ENCODE assay signal across 18 cellular contexts in genomic region chr3:105878061-105878460, GRCh38. TPM values are rescaled to one million over a fixed set of nuclear protein-coding genes. Genes with fewer than 3 reads are reported as not detected.
DNase-seq lines count a peak whose midpoint lies in the region; ATAC-seq and TF ChIP-seq lines count a peak whose summit lies in the region.
"Had no signal": no experiment of that assay in that cellular context is flagged by ENCODE, and none has a peak within 500 bp of the region (broad histone marks: within the 10 kb centered on the region; RNA-seq: fewer than 3 reads in every experiment).

No MANE protein-coding gene starts in this region.

- H3K4me1 Mint-ChIP-seq in CD8-positive, alpha-beta memory T cell, result peaks cover 30 to 48% (median 44%) of the 10 kb centered on the region in 3 donors

- no peak for DNase-seq in CD8-positive, alpha-beta memory T cell
- peak; percentile 39 for DNase-seq in NCI-H226
- peak; percentile 25 to 45 for DNase-seq in cardiac fibroblast (ENCODE audit: low read depth in 2 of 2)
- DNase-seq in right lobe of liver, result no peak
- DNase-seq in inferior parietal cortex (ENCODE audit: extremely low spot score), result no peak
- no peak for DNase-seq in NCI-H2196 treated with DMSO at 0.1 percent for 48 hours (lab: John Stamatoyannopoulos, UW; ENCODE audit: unreplicated experiment)
- DNase-seq: activated CD4-positive, alpha-beta T cell treated with anti-CD3 and anti-CD28 coated beads for 4 hours; BE2C; DMS53; foreskin keratinocyte; KG1; NCI-H1092 treated with DMSO at 0.1 percent for 48 hours; NCI-H2171; stimulated activated CD4-positive, alpha-beta T cell treated with anti-CD3 and anti-CD28 coated beads, Interleukin-1b, Interleukin-23, amount 100 ng/mL, for 48 hours had no signal

- no peak for TF ChIP-seq POLR2A in right lobe of liver (IDR thresholded peaks at IDR 0.05)

- ATAC-seq in right lobe of liver (no peak), GM19023 (IDR thresholded peaks at IDR 0.05; ENCODE audit: unreplicated experiment) (no peak)
- ATAC-seq: foreskin keratinocyte had no signal

- no peak overlapping the region for H3K27ac ChIP-seq in CD8-positive, alpha-beta memory T cell (ENCODE audit: low read depth, low read length)
- H3K27ac ChIP-seq in muscle layer of colon (ENCODE audit: low read depth, low read length), result peak overlapping the region; percentile 24
- no peak overlapping the region for H3K27ac ChIP-seq in right lobe of liver
- H3K27ac ChIP-seq: foreskin keratinocyte, right atrium auricular region had no signal

- H3K4me3 ChIP-seq in CD8-positive, alpha-beta memory T cell (ENCODE audit: low read length), result no peak overlapping the region
- H3K4me3 ChIP-seq in cardiac fibroblast (replicated peaks in 1 of 2; ENCODE audit: low read depth in 2 of 2, low read length in 2 of 2) (no peak overlapping the region), muscle layer of colon (ENCODE audit: low read depth in 1 of 2, low read length in 2 of 2) (no peak overlapping the region), right lobe of liver (no peak overlapping the region)
- H3K4me3 ChIP-seq: right atrium auricular region had no signal

- POLR2A ChIA-PET in CD8-positive, alpha-beta memory T cell (lab: Charles Lee), result no interaction called here

- WGBS in right lobe of liver (ENCODE audit: insufficient coverage, low coverage, low lambda C conversion rate, missing lambda C conversion rate), result 63% methylated on average over 1 of the region's 1 CpG

- peak overlapping the region in 5 of 7 donors; percentile 27 to 62 (median 41) for H3K4me3 Mint-ChIP-seq in CD8-positive, alpha-beta memory T cell
- H3K4me3 Mint-ChIP-seq: memory B cell had no signal

- no peaks in the 10 kb centered on the region for H3K27me3 ChIP-seq in CD8-positive, alpha-beta memory T cell (ENCODE audit: insufficient read depth, low read length, poor library complexity, severe bottlenecking)
- no peaks in the 10 kb centered on the region for H3K27me3 ChIP-seq in muscle layer of colon (ENCODE audit: control insufficient read depth in 1 of 2, insufficient read depth in 2 of 2, low read length in 2 of 2)
- no peaks in the 10 kb centered on the region for H3K27me3 ChIP-seq in right lobe of liver
- H3K27me3 ChIP-seq: BE2C, foreskin keratinocyte, right atrium auricular region had no signal

- intact Hi-C loops in right lobe of liver (cut with DNase I), result no loop called here

- peaks cover 0 to 2% (median 0%) of the 10 kb centered on the region in 3 donors for H3K36me3 Mint-ChIP-seq in CD8-positive, alpha-beta memory T cell
- H3K36me3 Mint-ChIP-seq: memory B cell had no signal

- H3K9me3 Mint-ChIP-seq in CD8-positive, alpha-beta memory T cell, result peaks cover 0 to 1% (median 0%) of the 10 kb centered on the region in 5 donors
- H3K9me3 Mint-ChIP-seq: memory B cell had no signal

- H3K27ac Mint-ChIP-seq in CD8-positive, alpha-beta memory T cell, result peak overlapping the region in 5 of 8 donors; percentile 19 to 84 (median 46)
- H3K27ac Mint-ChIP-seq: memory B cell had no signal

- peaks cover 23% of the 10 kb centered on the region for H3K4me1 ChIP-seq in CD8-positive, alpha-beta memory T cell (ENCODE audit: insufficient read depth, low read length)
- H3K4me1 ChIP-seq in muscle layer of colon (ENCODE audit: insufficient read depth, low read length) (peaks cover 4% of the 10 kb centered on the region), right lobe of liver (no peaks in the 10 kb centered on the region)
- H3K4me1 ChIP-seq: BE2C, foreskin keratinocyte, right atrium auricular region had no signal

- no peaks in the 10 kb centered on the region for H3K27me3 Mint-ChIP-seq in CD8-positive, alpha-beta memory T cell
- H3K27me3 Mint-ChIP-seq: memory B cell had no signal

- H3K36me3 ChIP-seq in CD8-positive, alpha-beta memory T cell (ENCODE audit: insufficient read depth, low read length), result no peaks in the 10 kb centered on the region
- no peaks in the 10 kb centered on the region for H3K36me3 ChIP-seq in muscle layer of colon (ENCODE audit: insufficient read depth, low read length)
- H3K36me3 ChIP-seq in right lobe of liver, result no peaks in the 10 kb centered on the region
- H3K36me3 ChIP-seq: BE2C, right atrium auricular region had no signal

- H3K9ac ChIP-seq in muscle layer of colon (ENCODE audit: low read length), result no peak overlapping the region

- no peak for TF ChIP-seq CTCF in cardiac fibroblast (IDR thresholded peaks at IDR 0.05; ENCODE audit: low read depth, low read length)
- TF ChIP-seq CTCF in right lobe of liver (IDR thresholded peaks at IDR 0.05), result no peak

- CTCF ChIA-PET in CD8-positive, alpha-beta memory T cell (lab: Charles Lee), result no interaction called here

- H3K9me3 ChIP-seq in CD8-positive, alpha-beta memory T cell (ENCODE audit: low read length), result no peaks in the 10 kb centered on the region
- H3K9me3 ChIP-seq in muscle layer of colon (ENCODE audit: low read length) (no peaks in the 10 kb centered on the region), right lobe of liver (no peaks in the 10 kb centered on the region)
- H3K9me3 ChIP-seq: BE2C, right atrium auricular region had no signal

RNA-seq across cellular contexts. Expression of gene CBLB, which starts 9.2 kb away (rescaled TPM):
- 100 to 1,000 TPM; 112 to 113 TPM for total RNA-seq in CD8-positive, alpha-beta memory T cell
- 67.7 TPM for polyA plus RNA-seq in CD8-positive, alpha-beta memory T cell
- 10 to 100 TPM in 5 of 6 experiments, 1 to 10 TPM in 1; 9.4 to 21.4 (median 18.2) TPM for total RNA-seq in right lobe of liver

Comparison
In these comparisons a context has a peak if more than half of its experiments do, and no peak if none do; other contexts are left out.
1. DNase-seq: peak in NCI-H226 (single experiment) and cardiac fibroblast (2 of 2); none in CD8-positive, alpha-beta memory T cell (0 of 5), right lobe of liver (0 of 3), inferior parietal cortex (single experiment) and NCI-H2196 treated with DMSO at 0.1 percent for 48 hours (single experiment).
2. RNA of gene CBLB, which starts 9.2 kb away (total RNA-seq): 112 to 113 TPM in CD8-positive, alpha-beta memory T cell; 9.4 to 21.4 TPM in right lobe of liver; every median in the first group is over 4 times any median in the second.